In the genomic region with DNA sequence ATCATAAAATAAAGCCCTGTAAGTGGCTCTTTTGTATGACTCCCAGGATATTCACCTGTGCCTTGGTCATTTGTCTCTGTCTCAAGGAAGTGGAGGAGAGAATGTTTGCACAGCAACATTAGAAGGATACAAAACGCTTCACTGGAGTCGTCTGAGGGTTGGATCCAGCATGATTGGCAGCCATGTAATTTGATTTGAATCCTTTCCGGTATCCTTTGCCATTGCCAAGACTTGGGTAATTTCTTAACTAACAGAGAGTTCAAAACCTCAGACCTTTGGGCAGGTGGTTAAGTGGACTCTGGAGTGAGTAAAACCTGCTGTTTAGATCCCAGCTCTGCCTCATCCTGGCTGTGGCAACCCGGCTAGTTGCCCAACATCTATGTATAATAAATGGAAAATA, we compare ENCODE assay signal across 1 cellular context.
TF ChIP-seq lines count a peak whose summit lies in the region.

No MANE protein-coding gene starts in this region.

TF ChIP-seq in HepG2, 621 proteins besides CTCF, POLR2A, EP300 and RAD21:
- TF ChIP-seq CENPX (CRISPR knock-in tag; IDR thresholded peaks at IDR 0.05) (no peak), GABPB1 (CRISPR knock-in tag; IDR thresholded peaks at IDR 0.05) (no peak), FLYWCH1 (CRISPR knock-in tag; IDR thresholded peaks at IDR 0.05) (no peak), ESRRA (CRISPR knock-in tag; IDR thresholded peaks at IDR 0.05; ENCODE audit: low read depth) (no peak), TOE1 (CRISPR knock-in tag; IDR thresholded peaks at IDR 0.05) (no peak), ZNF362 (CRISPR knock-in tag; IDR thresholded peaks at IDR 0.05; ENCODE audit: borderline replicate concordance) (no peak), ATF7 (IDR thresholded peaks at IDR 0.05) (no peak), ATF7 (CRISPR knock-in tag; IDR thresholded peaks at IDR 0.05) (no peak), ZNF17 (CRISPR knock-in tag; IDR thresholded peaks at IDR 0.05) (no peak), ZNF724P (CRISPR knock-in tag; IDR thresholded peaks at IDR 0.05; ENCODE audit: borderline replicate concordance) (no peak)
- TF ChIP-seq, protein P1, sequence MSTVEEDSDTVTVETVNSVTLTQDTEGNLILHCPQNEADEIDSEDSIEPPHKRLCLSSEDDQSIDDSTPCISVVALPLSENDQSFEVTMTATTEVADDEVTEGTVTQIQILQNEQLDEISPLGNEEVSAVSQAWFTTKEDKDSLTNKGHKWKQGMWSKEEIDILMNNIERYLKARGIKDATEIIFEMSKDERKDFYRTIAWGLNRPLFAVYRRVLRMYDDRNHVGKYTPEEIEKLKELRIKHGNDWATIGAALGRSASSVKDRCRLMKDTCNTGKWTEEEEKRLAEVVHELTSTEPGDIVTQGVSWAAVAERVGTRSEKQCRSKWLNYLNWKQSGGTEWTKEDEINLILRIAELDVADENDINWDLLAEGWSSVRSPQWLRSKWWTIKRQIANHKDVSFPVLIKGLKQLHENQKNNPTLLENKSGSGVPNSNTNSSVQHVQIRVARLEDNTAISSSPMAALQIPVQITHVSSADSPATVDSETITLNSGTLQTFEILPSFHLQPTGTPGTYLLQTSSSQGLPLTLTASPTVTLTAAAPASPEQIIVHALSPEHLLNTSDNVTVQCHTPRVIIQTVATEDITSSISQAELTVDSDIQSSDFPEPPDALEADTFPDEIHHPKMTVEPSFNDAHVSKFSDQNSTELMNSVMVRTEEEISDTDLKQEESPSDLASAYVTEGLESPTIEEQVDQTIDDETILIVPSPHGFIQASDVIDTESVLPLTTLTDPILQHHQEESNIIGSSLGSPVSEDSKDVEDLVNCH (CRISPR knock-in tag; IDR thresholded peaks at IDR 0.05), result no peak
